8 cellular contexts compared by ENCODE assay signal in the genomic region with DNA sequence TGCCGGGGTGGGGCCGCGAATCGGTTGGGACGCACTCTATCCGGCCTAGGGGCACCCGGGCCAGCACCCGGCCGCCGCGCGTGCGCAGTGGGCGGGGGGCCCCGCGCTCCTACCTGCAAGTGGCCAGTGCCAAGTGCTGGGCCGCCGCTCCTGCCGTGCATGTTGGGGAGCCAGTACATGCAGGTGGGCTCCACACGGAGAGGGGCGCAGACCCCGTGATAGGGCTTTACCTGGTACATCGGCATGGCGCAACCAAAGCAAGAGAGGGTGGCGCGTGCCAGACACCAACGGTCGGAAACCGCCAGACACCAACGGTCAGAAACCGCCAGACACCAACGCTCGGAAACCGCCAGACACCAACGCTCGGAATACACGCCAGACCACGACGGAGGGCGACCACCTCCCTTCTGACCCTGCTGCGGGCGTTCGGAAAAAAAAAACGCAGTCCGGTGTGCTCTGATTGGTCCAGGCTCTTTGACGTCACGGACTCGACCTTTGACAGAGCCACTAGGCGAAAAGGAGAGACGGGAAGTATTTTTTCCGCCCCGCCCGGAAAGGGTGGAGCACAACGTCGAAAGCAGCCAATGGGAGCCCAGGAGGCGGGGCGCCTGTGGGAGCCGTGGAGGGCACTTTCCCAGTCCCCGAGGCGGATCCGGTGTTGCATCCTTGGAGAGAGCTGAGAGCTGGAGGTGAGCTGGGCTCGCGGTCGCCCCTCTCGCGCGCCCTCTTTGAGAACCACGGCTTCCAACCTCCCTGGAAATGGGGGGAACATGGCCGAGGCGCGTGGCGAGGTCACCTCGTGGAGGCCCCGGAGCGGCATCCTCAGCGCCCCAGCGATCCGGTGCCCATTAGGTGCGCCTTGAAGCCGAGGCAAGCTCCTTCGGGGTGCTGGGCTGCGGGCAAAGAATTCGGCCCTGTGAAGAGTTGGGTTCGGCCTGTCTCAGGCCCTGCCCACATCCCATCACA. TPM values are rescaled to one million over a fixed set of nuclear protein-coding genes. Genes with fewer than 3 reads are reported as not detected.
A peak's percentile ranks its signal among the peaks of the same experiment; 100 is the strongest.
DNase-seq lines count a peak whose midpoint lies in the region; ATAC-seq, FAIRE-seq and TF ChIP-seq lines count a peak whose summit lies in the region.
"Not testable (repeated sequence)": the region's sequence is repeated elsewhere in the genome, so short reads cannot be mapped to it uniquely, and the experiment has no call there.

No MANE protein-coding gene starts in this region.

- DNase-seq in NCI-H526 treated with DMSO at 0.1 percent for 48 hours (lab: John Stamatoyannopoulos, UW), result peak; percentile 36
- DNase-seq in activated CD4-positive, alpha-beta T cell treated with anti-CD3 and anti-CD28 coated beads for 4 hours, result peak; percentile 74 to 75
- peak; percentile 73 to 74 for DNase-seq in central memory CD8-positive, alpha-beta T cell (ENCODE audit: low spot score in 2 of 2)
- DNase-seq in kidney, result peak; percentile 96
- DNase-seq in small intestine, result peak; percentile 77

- not testable (repeated sequence) for H3K4me1 ChIP-seq in kidney (ENCODE audit: control insufficient read depth in 1 of 2, insufficient read depth in 1 of 2, low read depth in 1 of 2, low read length in 2 of 2); small intestine (ENCODE audit: control insufficient read depth in 2 of 2, insufficient read depth in 1 of 2, low read depth in 1 of 2, low read length in 1 of 2)

- TF ChIP-seq CTCF in 22Rv1 (IDR thresholded peaks at IDR 0.05); kidney (IDR thresholded peaks at IDR 0.05; ENCODE audit: borderline replicate concordance, extremely low read depth, insufficient read depth): not testable (repeated sequence)

- H3K27me3 ChIP-seq in small intestine (ENCODE audit: control insufficient read depth in 2 of 2, insufficient read depth in 2 of 2, low read length in 2 of 2), result not testable (repeated sequence)

- not testable (repeated sequence) for H3K9me3 ChIP-seq in kidney (ENCODE audit: control insufficient read depth in 1 of 2, low read length in 2 of 2); small intestine (ENCODE audit: control insufficient read depth, low read depth)

- H3K36me3 Mint-ChIP-seq in central memory CD8-positive, alpha-beta T cell (ENCODE audit: insufficient read depth), result not testable (repeated sequence)

- peak overlapping the region; percentile 82 for H3K4me3 Mint-ChIP-seq in central memory CD8-positive, alpha-beta T cell

- H3K27me3 Mint-ChIP-seq in central memory CD8-positive, alpha-beta T cell, result not testable (repeated sequence)

- peak overlapping the region; percentile 52 to 63 for H3K4me3 ChIP-seq in kidney (ENCODE audit: low read length in 2 of 2)
- H3K4me3 ChIP-seq in small intestine (ENCODE audit: low read depth in 1 of 2, low read length in 2 of 2), result peak overlapping the region; percentile 53 to 54

- H3K36me3 ChIP-seq in kidney (ENCODE audit: control insufficient read depth in 1 of 2, insufficient read depth in 2 of 2, low read length in 2 of 2); small intestine (ENCODE audit: control insufficient read depth in 2 of 2, insufficient read depth in 2 of 2, low read length in 2 of 2): not testable (repeated sequence)

- WGBS in small intestine, 3 donors, result 0% methylated on average over 27 to 57 of the region's 84 CpGs

- H3K4me1 Mint-ChIP-seq in central memory CD8-positive, alpha-beta T cell, result not testable (repeated sequence)

- not testable (repeated sequence) for H3K9ac ChIP-seq in kidney (ENCODE audit: low read length in 2 of 2)

- peak overlapping the region; percentile 89 for H3K27ac Mint-ChIP-seq in central memory CD8-positive, alpha-beta T cell (ENCODE audit: low read depth)

- peak overlapping the region; percentile 67 for H3K27ac ChIP-seq in 22Rv1
- H3K27ac ChIP-seq in kidney (ENCODE audit: low read depth in 2 of 2, low read length in 2 of 2), result peak overlapping the region; percentile 74 to 83
- peak overlapping the region; percentile 41 to 90 for H3K27ac ChIP-seq in small intestine (ENCODE audit: low read depth in 1 of 2, low read length in 1 of 2)

- H3K9me3 Mint-ChIP-seq in central memory CD8-positive, alpha-beta T cell, result not testable (repeated sequence)

- FAIRE-seq in kidney (lab: Jason Lieb, UNC); small intestine (lab: Jason Lieb, UNC): not testable (repeated sequence)

- intact Hi-C loops in kidney (cut with DNase I), result not testable (repeated sequence)

- ATAC-seq in GM19023 (IDR thresholded peaks at IDR 0.05; ENCODE audit: unreplicated experiment) (peak; percentile 81), HG03439 (IDR thresholded peaks at IDR 0.05; ENCODE audit: unreplicated experiment) (peak; percentile 76)
- peak; percentile 82 for ATAC-seq in central memory CD8-positive, alpha-beta T cell (replicated peaks; ENCODE audit: extremely low read depth, poor library complexity, severe bottlenecking)

RNA-seq across cellular contexts. Expression of gene GTF2IRD2, which starts 39.0 kb away (rescaled TPM):
- 32.4 TPM for total RNA-seq in kidney
- 12.8 TPM for polyA plus RNA-seq in kidney (ENCODE audit: insufficient read depth, low read depth, low replicate concordance)
- 10 to 100 TPM in 1 of 3 donors, 1 to 10 TPM in 2; 2.2 to 14.9 (median 9.3) TPM for polyA plus RNA-seq in small intestine

Comparison
In these comparisons a context has a peak if more than half of its experiments do, and no peak if none do; other contexts are left out.
1. Peak in every context shown above with its lines: DNase-seq, ATAC-seq, H3K4me3 ChIP-seq and H3K27ac ChIP-seq.
2. DNase-seq: peak in every context shown above with its lines; median percentile 96 in kidney; 77 in small intestine; 74 in activated CD4-positive, alpha-beta T cell treated with anti-CD3 and anti-CD28 coated beads for 4 hours; 74 in central memory CD8-positive, alpha-beta T cell; 36 in NCI-H526 treated with DMSO at 0.1 percent for 48 hours.